Comparison of ENCODE assay signal across 27 cellular contexts in genomic region chr5:167057665-167058064, GRCh38.
A peak's percentile ranks its signal among the peaks of the same experiment; 100 is the strongest.
DNase-seq lines count a peak whose midpoint lies in the region; ATAC-seq, FAIRE-seq and TF ChIP-seq lines count a peak whose summit lies in the region.
"Had no signal": no experiment of that assay in that cellular context is flagged by ENCODE, and none has a peak within 500 bp of the region (broad histone marks: within the 10 kb centered on the region; RNA-seq: fewer than 3 reads in every experiment).

No MANE protein-coding gene starts in this region.

- no peaks in the 10 kb centered on the region for H3K4me1 ChIP-seq in astrocyte (ENCODE audit: insufficient read depth, low read length)
- H3K4me1 ChIP-seq: BLaER1, Caco-2, SJSA1 had no signal

- H3K27me3 ChIP-seq in MG63 (peaks cover 2% of the 10 kb centered on the region), astrocyte (ENCODE audit: insufficient read depth, low read length) (no peaks in the 10 kb centered on the region)
- H3K27me3 ChIP-seq: BLaER1, SJSA1 had no signal

- H3K4me3 ChIP-seq in MG63 (no peak overlapping the region), astrocyte (ENCODE audit: insufficient read depth, low read depth, low read length) (no peak overlapping the region), fibroblast of mammary gland (ENCODE audit: control insufficient read depth, low read depth, low read length) (no peak overlapping the region)
- H3K4me3 ChIP-seq: BLaER1, GM12878, K562, SJSA1 had no signal

- no peak overlapping the region for H3K27ac ChIP-seq in astrocyte (ENCODE audit: low read depth, low read length)
- H3K27ac ChIP-seq: BLaER1, HL-60, SJSA1 had no signal

- ATAC-seq in omental fat pad (ENCODE audit: low FRiP score): peak; percentile 99
- ATAC-seq in GM21526 (IDR thresholded peaks at IDR 0.05; ENCODE audit: low FRiP score, unreplicated experiment): no peak
- ATAC-seq: GM12878, HepG2, K562 had no signal

- no peak overlapping the region for H3K9ac ChIP-seq in astrocyte (ENCODE audit: low read length)
- H3K9ac ChIP-seq: BLaER1 had no signal

- no peak overlapping the region for H3K4me3 Mint-ChIP-seq in astrocyte (ENCODE audit: unreplicated experiment)
- H3K4me3 Mint-ChIP-seq: CD4-positive, alpha-beta T cell had no signal

- H4K20me1 ChIP-seq in astrocyte (ENCODE audit: insufficient read depth, low read length): no peaks in the 10 kb centered on the region
- H4K20me1 ChIP-seq: BLaER1 had no signal

- no peak overlapping the region for H2AFZ ChIP-seq in astrocyte (ENCODE audit: low read depth, low read length)

- H3K9me3 ChIP-seq in MG63 (no peaks in the 10 kb centered on the region), astrocyte (ENCODE audit: insufficient read depth, low read depth, low read length) (no peaks in the 10 kb centered on the region)
- H3K9me3 ChIP-seq: BLaER1, Caco-2 had no signal

- H3K4me2 ChIP-seq in astrocyte (ENCODE audit: low read length): no peak overlapping the region
- H3K4me2 ChIP-seq: BLaER1 had no signal

- H3K27me3 Mint-ChIP-seq in astrocyte (ENCODE audit: low read depth, unreplicated experiment): no peaks in the 10 kb centered on the region
- H3K27me3 Mint-ChIP-seq: CD4-positive, alpha-beta T cell had no signal

- H3K79me2 ChIP-seq in astrocyte (ENCODE audit: insufficient read depth, low read length): no peaks in the 10 kb centered on the region

- no peak for FAIRE-seq in astrocyte (lab: Jason Lieb, UNC)
- FAIRE-seq: GM12878, HepG2, K562, RCC 7860 had no signal

- H3K9me3 Mint-ChIP-seq in astrocyte (ENCODE audit: unreplicated experiment): peaks cover 1% of the 10 kb centered on the region

- H3K4me1 Mint-ChIP-seq in astrocyte (ENCODE audit: low read depth, unreplicated experiment): no peaks in the 10 kb centered on the region

- H3K27ac Mint-ChIP-seq in astrocyte (ENCODE audit: unreplicated experiment): no peak overlapping the region
- H3K27ac Mint-ChIP-seq: CD4-positive, alpha-beta T cell had no signal

- H3K36me3 Mint-ChIP-seq in astrocyte (ENCODE audit: low read depth, unreplicated experiment): no peaks in the 10 kb centered on the region

- TF ChIP-seq CTCF in astrocyte (IDR thresholded peaks at IDR 0.05; ENCODE audit: insufficient read depth, low read depth, low read length): no peak
- TF ChIP-seq CTCF in fibroblast of mammary gland (conservative IDR thresholded peaks at IDR 0.05; ENCODE audit: control insufficient read depth, insufficient read depth, low read depth, low read length): no peak
- TF ChIP-seq CTCF in omental fat pad (IDR thresholded peaks at IDR 0.05): no peak

- peak; percentile 28 for DNase-seq in MG63
- DNase-seq in astrocyte (ENCODE audit: low read depth): peak; percentile 52
- peak; percentile 42 for DNase-seq in fibroblast of mammary gland (ENCODE audit: low read depth)
- DNase-seq in omental fat pad (ENCODE audit: low spot score): no peak
- no peak for DNase-seq in NCI-H2196 (lab: John Stamatoyannopoulos, UW; ENCODE audit: unreplicated experiment)
- no peak for DNase-seq in NCI-H748 (lab: John Stamatoyannopoulos, UW; ENCODE audit: unreplicated experiment)
- no peak for DNase-seq in activated CD8-positive, alpha-beta memory T cell treated with anti-CD3 and anti-CD28 coated beads, Interleukin-2, amount 50 U/mL, for 4 hours
- DNase-seq: ACHN; Caco-2; CD4-positive, alpha-beta T cell; DMS 273 treated with DMSO at 0.1 percent for 48 hours; DMS79 treated with DMSO at 0.1 percent for 48 hours; H7; NCI-H1105 treated with DMSO at 0.1 percent for 48 hours; NCI-H2081; NCI-H2171; NCI-H446; NCI-H526; OCI-M1 had no signal

- H3K36me3 ChIP-seq in MG63 (no peaks in the 10 kb centered on the region), astrocyte (ENCODE audit: insufficient read depth, low read length) (no peaks in the 10 kb centered on the region)
- H3K36me3 ChIP-seq: BLaER1, SJSA1 had no signal

Comparison
In these comparisons a context has a peak if more than half of its experiments do, and no peak if none do; other contexts are left out.
1. DNase-seq: peak in MG63 (single experiment), astrocyte (single experiment) and fibroblast of mammary gland (single experiment); none in omental fat pad (single experiment), NCI-H2196 (single experiment), NCI-H748 (single experiment) and activated CD8-positive, alpha-beta memory T cell treated with anti-CD3 and anti-CD28 coated beads, Interleukin-2, amount 50 U/mL, for 4 hours (single experiment).